Comparison of ENCODE assay signal across 1 cellular context in the genomic region with DNA sequence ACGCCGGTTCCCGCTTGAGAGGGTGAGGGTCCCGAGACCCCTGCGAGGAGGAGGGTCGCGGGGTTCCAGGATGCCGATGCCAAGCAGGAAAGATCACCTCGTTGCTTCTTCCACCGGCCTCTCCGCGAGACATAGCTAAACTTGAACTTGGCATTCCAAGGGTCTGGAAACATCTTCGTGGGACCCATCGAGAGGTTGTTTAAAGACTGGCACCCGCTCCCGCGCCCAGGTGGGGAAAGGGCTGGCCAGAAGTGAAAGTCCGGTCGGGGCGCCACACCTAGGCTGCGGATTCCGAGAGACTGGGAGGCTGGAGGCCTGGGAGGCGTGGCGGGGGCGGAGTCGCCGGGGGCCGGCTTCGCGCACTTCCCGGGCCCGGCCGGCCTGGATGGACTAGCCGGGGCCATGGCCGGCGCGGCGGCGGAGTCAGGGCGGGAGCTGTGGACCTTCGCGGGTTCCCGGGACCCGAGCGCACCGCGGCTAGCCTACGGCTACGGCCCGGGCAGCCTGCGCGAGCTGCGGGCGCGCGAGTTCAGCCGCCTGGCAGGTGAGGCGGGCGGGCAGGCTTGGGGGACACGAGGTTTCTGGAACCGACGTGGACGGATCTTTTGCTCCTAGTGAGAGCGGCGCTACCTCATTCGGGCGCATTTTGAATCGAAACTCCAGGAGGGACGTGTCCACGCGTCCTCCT.
TF ChIP-seq lines count a peak whose summit lies in the region.

MOCOS (plus strand) TSS at position 360 of the 688 bp plus-strand sequence; CDS start at position 403, 43 bp downstream.

TF ChIP-seq in HepG2, 621 proteins besides CTCF, POLR2A, EP300 and RAD21 (continued from another document and continues in another):
- TF ChIP-seq, protein P1, sequence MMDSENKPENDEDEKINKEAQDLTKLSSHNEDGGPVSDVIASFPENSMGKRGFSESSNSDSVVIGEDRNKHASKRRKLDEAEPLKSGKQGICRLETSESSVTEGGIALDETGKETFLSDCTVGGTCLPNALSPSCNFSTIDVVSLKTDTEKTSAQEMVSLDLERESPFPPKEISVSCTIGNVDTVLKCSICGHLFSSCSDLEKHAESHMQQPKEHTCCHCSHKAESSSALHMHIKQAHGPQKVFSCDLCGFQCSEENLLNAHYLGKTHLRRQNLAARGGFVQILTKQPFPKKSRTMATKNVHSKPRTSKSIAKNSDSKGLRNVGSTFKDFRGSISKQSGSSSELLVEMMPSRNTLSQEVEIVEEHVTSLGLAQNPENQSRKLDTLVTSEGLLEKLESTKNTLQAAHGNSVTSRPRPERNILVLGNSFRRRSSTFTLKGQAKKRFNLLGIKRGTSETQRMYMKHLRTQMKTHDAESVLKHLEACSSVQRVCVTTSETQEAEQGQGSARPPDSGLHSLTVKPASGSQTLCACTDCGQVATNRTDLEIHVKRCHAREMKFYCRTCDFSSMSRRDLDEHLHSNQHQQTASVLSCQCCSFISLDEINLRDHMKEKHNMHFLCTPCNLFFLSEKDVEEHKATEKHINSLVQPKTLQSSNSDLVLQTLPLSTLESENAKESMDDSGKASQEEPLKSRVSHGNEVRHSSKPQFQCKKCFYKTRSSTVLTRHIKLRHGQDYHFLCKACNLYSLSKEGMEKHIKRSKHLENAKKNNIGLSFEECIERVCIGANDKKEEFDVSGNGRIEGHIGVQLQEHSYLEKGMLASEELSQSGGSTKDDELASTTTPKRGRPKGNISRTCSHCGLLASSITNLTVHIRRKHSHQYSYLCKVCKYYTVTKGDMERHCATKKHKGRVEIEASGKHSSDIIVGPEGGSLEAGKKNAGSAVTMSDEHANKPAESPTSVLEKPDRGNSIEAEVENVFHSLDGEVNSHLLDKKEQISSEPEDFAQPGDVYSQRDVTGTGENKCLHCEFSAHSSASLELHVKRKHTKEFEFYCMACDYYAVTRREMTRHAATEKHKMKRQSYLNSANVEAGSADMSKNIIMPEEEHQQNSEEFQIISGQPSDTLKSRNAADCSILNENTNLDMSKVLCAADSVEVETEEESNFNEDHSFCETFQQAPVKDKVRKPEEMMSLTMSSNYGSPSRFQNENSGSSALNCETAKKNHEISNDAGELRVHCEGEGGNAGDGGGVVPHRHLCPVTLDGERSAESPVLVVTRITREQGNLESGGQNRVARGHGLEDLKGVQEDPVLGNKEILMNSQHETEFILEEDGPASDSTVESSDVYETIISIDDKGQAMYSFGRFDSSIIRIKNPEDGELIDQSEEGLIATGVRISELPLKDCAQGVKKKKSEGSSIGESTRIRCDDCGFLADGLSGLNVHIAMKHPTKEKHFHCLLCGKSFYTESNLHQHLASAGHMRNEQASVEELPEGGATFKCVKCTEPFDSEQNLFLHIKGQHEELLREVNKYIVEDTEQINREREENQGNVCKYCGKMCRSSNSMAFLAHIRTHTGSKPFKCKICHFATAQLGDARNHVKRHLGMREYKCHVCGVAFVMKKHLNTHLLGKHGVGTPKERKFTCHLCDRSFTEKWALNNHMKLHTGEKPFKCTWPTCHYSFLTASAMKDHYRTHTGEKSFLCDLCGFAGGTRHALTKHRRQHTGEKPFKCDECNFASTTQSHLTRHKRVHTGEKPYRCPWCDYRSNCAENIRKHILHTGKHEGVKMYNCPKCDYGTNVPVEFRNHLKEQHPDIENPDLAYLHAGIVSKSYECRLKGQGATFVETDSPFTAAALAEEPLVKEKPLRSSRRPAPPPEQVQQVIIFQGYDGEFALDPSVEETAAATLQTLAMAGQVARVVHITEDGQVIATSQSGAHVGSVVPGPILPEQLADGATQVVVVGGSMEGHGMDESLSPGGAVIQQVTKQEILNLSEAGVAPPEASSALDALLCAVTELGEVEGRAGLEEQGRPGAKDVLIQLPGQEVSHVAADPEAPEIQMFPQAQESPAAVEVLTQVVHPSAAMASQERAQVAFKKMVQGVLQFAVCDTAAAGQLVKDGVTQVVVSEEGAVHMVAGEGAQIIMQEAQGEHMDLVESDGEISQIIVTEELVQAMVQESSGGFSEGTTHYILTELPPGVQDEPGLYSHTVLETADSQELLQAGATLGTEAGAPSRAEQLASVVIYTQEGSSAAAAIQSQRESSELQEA (CRISPR knock-in tag; IDR thresholded peaks at IDR 0.05; ENCODE audit: not compliant biosample characterization), result no peak
- no peak for TF ChIP-seq HOXA9 (CRISPR knock-in tag; IDR thresholded peaks at IDR 0.05; ENCODE audit: borderline replicate concordance)
- peak; percentile 65 for TF ChIP-seq HNRNPLL (IDR thresholded peaks at IDR 0.05; ENCODE audit: low read depth, low read length, poor library complexity, severe bottlenecking)
- TF ChIP-seq HMG20B (CRISPR knock-in tag; conservative IDR thresholded peaks at IDR 0.05), result no peak
- peak; percentile 23 for TF ChIP-seq ZNF781 (CRISPR knock-in tag; IDR thresholded peaks at IDR 0.05; ENCODE audit: borderline replicate concordance, not compliant biosample characterization)
- TF ChIP-seq, protein P2, sequence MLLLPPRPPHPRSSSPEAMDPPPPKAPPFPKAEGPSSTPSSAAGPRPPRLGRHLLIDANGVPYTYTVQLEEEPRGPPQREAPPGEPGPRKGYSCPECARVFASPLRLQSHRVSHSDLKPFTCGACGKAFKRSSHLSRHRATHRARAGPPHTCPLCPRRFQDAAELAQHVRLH (CRISPR knock-in tag; IDR thresholded peaks at IDR 0.05; ENCODE audit: borderline replicate concordance, low read depth), result no peak; the same call in 1 of the 2 replicates
- 0 out of 2 replicates have a peak, but pooled peaks have one; percentile 23 for TF ChIP-seq ZNF543 (CRISPR knock-in tag; IDR thresholded peaks at IDR 0.05)
- TF ChIP-seq SP2 (CRISPR knock-in tag; IDR thresholded peaks at IDR 0.05), result no peak
- no peak for TF ChIP-seq FOXO4 (CRISPR knock-in tag; conservative IDR thresholded peaks at IDR 0.05)
- no peak for TF ChIP-seq SNRNP70 (IDR thresholded peaks at IDR 0.05; ENCODE audit: low read depth, low read length)
- no peak for TF ChIP-seq ZNF510 (CRISPR knock-in tag; IDR thresholded peaks at IDR 0.05; ENCODE audit: low read depth)
- no peak for TF ChIP-seq GPN1 (CRISPR knock-in tag; IDR thresholded peaks at IDR 0.05; ENCODE audit: borderline replicate concordance)
- TF ChIP-seq ZNF709 (CRISPR knock-in tag; IDR thresholded peaks at IDR 0.05), result no peak; the same call in 1 of the 2 replicates
- TF ChIP-seq, protein P3, sequence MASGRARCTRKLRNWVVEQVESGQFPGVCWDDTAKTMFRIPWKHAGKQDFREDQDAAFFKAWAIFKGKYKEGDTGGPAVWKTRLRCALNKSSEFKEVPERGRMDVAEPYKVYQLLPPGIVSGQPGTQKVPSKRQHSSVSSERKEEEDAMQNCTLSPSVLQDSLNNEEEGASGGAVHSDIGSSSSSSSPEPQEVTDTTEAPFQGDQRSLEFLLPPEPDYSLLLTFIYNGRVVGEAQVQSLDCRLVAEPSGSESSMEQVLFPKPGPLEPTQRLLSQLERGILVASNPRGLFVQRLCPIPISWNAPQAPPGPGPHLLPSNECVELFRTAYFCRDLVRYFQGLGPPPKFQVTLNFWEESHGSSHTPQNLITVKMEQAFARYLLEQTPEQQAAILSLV (CRISPR knock-in tag; IDR thresholded peaks at IDR 0.05; ENCODE audit: borderline replicate concordance), result 0 out of 2 replicates have a peak, but pooled peaks have one; percentile 78
- TF ChIP-seq POLR2AphosphoS5 (IDR thresholded peaks at IDR 0.05; ENCODE audit: low read depth, low read length), result peak; percentile 44; the same call in 1 of the 2 replicates
- 0 out of 2 replicates have a peak, but pooled peaks have one; percentile 11 for TF ChIP-seq RARA (CRISPR knock-in tag; IDR thresholded peaks at IDR 0.05)
- no peak for TF ChIP-seq ZNF720 (CRISPR knock-in tag; IDR thresholded peaks at IDR 0.05)
- TF ChIP-seq ZNF260 (CRISPR knock-in tag; IDR thresholded peaks at IDR 0.05; ENCODE audit: borderline replicate concordance, low read depth), result no peak
- 0 out of 2 replicates have a peak, but pooled peaks have one; percentile 12 for TF ChIP-seq SOX5 (CRISPR knock-in tag; IDR thresholded peaks at IDR 0.05; ENCODE audit: borderline replicate concordance)
- peak; percentile 64; the same call in 1 of the 2 replicates for TF ChIP-seq TSC22D2 (CRISPR knock-in tag; IDR thresholded peaks at IDR 0.05; ENCODE audit: borderline replicate concordance)
- TF ChIP-seq SALL2 (CRISPR knock-in tag; IDR thresholded peaks at IDR 0.05), result 0 out of 2 replicates have a peak, but pooled peaks have one; percentile 47
- peak; percentile 94; the same call in 1 of the 2 replicates for TF ChIP-seq ZNF235 (CRISPR knock-in tag; IDR thresholded peaks at IDR 0.05; ENCODE audit: borderline replicate concordance)
- TF ChIP-seq THAP7 (CRISPR knock-in tag; IDR thresholded peaks at IDR 0.05), result no peak
- TF ChIP-seq, protein P4, sequence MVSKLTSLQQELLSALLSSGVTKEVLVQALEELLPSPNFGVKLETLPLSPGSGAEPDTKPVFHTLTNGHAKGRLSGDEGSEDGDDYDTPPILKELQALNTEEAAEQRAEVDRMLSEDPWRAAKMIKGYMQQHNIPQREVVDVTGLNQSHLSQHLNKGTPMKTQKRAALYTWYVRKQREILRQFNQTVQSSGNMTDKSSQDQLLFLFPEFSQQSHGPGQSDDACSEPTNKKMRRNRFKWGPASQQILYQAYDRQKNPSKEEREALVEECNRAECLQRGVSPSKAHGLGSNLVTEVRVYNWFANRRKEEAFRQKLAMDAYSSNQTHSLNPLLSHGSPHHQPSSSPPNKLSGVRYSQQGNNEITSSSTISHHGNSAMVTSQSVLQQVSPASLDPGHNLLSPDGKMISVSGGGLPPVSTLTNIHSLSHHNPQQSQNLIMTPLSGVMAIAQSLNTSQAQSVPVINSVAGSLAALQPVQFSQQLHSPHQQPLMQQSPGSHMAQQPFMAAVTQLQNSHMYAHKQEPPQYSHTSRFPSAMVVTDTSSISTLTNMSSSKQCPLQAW (CRISPR knock-in tag; IDR thresholded peaks at IDR 0.05), result 0 out of 2 replicates have a peak, but pooled peaks have one; percentile 9
- TF ChIP-seq ZNF629 (CRISPR knock-in tag; conservative IDR thresholded peaks at IDR 0.05), result no peak
- TF ChIP-seq, protein P5, sequence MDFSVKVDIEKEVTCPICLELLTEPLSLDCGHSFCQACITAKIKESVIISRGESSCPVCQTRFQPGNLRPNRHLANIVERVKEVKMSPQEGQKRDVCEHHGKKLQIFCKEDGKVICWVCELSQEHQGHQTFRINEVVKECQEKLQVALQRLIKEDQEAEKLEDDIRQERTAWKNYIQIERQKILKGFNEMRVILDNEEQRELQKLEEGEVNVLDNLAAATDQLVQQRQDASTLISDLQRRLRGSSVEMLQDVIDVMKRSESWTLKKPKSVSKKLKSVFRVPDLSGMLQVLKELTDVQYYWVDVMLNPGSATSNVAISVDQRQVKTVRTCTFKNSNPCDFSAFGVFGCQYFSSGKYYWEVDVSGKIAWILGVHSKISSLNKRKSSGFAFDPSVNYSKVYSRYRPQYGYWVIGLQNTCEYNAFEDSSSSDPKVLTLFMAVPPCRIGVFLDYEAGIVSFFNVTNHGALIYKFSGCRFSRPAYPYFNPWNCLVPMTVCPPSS (IDR thresholded peaks at IDR 0.05), result no peak
- TF ChIP-seq SRSF4 (IDR thresholded peaks at IDR 0.05; ENCODE audit: low read depth, low read length, poor library complexity, severe bottlenecking), result no peak
- no peak; the same call in 1 of the 2 replicates for TF ChIP-seq ZNF33B (CRISPR knock-in tag; IDR thresholded peaks at IDR 0.05)
- no peak; the same call in 1 of the 2 replicates for TF ChIP-seq SRY (CRISPR knock-in tag; IDR thresholded peaks at IDR 0.05)
- no peak for TF ChIP-seq FOSL2 (CRISPR knock-in tag; IDR thresholded peaks at IDR 0.05)
- peak; percentile 80 for TF ChIP-seq HDAC1 (CRISPR knock-in tag; IDR thresholded peaks at IDR 0.05)
- TF ChIP-seq FOXJ3 (CRISPR knock-in tag; IDR thresholded peaks at IDR 0.05; ENCODE audit: borderline replicate concordance), result no peak
- TF ChIP-seq, protein P6, sequence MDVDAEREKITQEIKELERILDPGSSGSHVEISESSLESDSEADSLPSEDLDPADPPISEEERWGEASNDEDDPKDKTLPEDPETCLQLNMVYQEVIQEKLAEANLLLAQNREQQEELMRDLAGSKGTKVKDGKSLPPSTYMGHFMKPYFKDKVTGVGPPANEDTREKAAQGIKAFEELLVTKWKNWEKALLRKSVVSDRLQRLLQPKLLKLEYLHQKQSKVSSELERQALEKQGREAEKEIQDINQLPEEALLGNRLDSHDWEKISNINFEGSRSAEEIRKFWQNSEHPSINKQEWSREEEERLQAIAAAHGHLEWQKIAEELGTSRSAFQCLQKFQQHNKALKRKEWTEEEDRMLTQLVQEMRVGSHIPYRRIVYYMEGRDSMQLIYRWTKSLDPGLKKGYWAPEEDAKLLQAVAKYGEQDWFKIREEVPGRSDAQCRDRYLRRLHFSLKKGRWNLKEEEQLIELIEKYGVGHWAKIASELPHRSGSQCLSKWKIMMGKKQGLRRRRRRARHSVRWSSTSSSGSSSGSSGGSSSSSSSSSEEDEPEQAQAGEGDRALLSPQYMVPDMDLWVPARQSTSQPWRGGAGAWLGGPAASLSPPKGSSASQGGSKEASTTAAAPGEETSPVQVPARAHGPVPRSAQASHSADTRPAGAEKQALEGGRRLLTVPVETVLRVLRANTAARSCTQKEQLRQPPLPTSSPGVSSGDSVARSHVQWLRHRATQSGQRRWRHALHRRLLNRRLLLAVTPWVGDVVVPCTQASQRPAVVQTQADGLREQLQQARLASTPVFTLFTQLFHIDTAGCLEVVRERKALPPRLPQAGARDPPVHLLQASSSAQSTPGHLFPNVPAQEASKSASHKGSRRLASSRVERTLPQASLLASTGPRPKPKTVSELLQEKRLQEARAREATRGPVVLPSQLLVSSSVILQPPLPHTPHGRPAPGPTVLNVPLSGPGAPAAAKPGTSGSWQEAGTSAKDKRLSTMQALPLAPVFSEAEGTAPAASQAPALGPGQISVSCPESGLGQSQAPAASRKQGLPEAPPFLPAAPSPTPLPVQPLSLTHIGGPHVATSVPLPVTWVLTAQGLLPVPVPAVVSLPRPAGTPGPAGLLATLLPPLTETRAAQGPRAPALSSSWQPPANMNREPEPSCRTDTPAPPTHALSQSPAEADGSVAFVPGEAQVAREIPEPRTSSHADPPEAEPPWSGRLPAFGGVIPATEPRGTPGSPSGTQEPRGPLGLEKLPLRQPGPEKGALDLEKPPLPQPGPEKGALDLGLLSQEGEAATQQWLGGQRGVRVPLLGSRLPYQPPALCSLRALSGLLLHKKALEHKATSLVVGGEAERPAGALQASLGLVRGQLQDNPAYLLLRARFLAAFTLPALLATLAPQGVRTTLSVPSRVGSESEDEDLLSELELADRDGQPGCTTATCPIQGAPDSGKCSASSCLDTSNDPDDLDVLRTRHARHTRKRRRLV (CRISPR knock-in tag; IDR thresholded peaks at IDR 0.05), result peak; percentile 61; the same call in 1 of the 2 replicates
- TF ChIP-seq ZNF296 (CRISPR knock-in tag; conservative IDR thresholded peaks at IDR 0.05), result 0 out of 2 replicates have a peak, but pooled peaks have one; percentile 12
- TF ChIP-seq BHLHE40 (IDR thresholded peaks at IDR 0.05; ENCODE audit: low read length), result no peak
- TF ChIP-seq SMAD3 (CRISPR knock-in tag; IDR thresholded peaks at IDR 0.05), result no peak
